7 cellular contexts compared by ENCODE assay signal in genomic region chr5:117877731-117878130, GRCh38.
"Had no signal": no experiment of that assay in that cellular context is flagged by ENCODE, and none has a peak within 500 bp of the region (broad histone marks: within the 10 kb centered on the region; RNA-seq: fewer than 3 reads in every experiment).

No MANE protein-coding gene starts in this region.

- H3K4me3 ChIP-seq: GM23248, K562 had no signal

- H2AFZ ChIP-seq: GM23248 had no signal

- ATAC-seq: K562 had no signal

- DNase-seq: GM23248, GOT3, H9, HCEC 1CT, IMR-90, KG1 had no signal

- H3K9ac ChIP-seq: GM23248 had no signal
